In the genomic region with DNA sequence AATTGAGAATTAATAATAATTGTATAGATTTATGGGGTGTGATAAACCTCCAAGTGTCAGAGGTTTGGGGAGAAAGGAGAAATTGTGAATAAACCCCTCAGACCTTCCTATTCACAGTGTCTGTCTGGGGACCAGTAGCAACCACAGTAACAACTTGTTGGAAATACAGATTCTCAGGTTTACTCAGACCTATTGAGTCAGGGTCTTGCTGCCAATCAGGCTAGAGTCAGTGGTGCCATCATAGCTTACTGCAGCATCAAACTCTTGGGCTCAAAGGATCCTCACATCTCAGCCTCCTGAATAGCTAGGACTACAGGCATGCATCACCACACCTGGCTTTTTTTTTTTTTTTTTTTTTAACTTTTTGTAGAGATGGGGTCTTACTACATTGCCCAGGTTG, we compare ENCODE assay signal across 25 cellular contexts. TPM values are rescaled to one million over a fixed set of nuclear protein-coding genes. Genes with fewer than 3 reads are reported as not detected.
DNase-seq lines count a peak whose midpoint lies in the region; ATAC-seq, FAIRE-seq and TF ChIP-seq lines count a peak whose summit lies in the region.
"Had no signal": no experiment of that assay in that cellular context is flagged by ENCODE, and none has a peak within 500 bp of the region (broad histone marks: within the 10 kb centered on the region; RNA-seq: fewer than 3 reads in every experiment).

No MANE protein-coding gene starts in this region.

- no peaks in the 10 kb centered on the region for H3K36me3 ChIP-seq in H1 (ENCODE audit: control insufficient read depth in 2 of 4, insufficient read depth in 4 of 4, low read length in 3 of 4)
- H3K36me3 ChIP-seq: BE2C, HAP-1 had no signal

- H3K23me2 ChIP-seq in H1 (ENCODE audit: low read depth, low read length) = no peaks in the 10 kb centered on the region

- peaks cover 0 to 4% (median 3%) of the 10 kb centered on the region in 4 experiments; a peak in 2 of 7 replicates for H3K4me1 ChIP-seq in H1 (replicated peaks in 1 of 4; ENCODE audit: control insufficient read depth in 3 of 4, insufficient read depth in 4 of 4, low read length in 3 of 4)
- H3K4me1 ChIP-seq: BE2C had no signal

- FAIRE-seq in H1 (lab: Jason Lieb, UNC) = no peak
- FAIRE-seq: A204.1, GM12878 had no signal

- no peak overlapping the region for H3K4me3 Mint-ChIP-seq in activated CD8-positive, alpha-beta T cell treated with anti-CD3 and anti-CD28 coated beads for 36 hours
- no peak overlapping the region for H3K4me3 Mint-ChIP-seq in activated CD8-positive, alpha-beta T cell treated with anti-CD3 and anti-CD28 coated beads, Interleukin-2, amount 10 ng/mL, durations not matched to agents 7 days and 5 days
- no peak overlapping the region for H3K4me3 Mint-ChIP-seq in activated naive CD8-positive, alpha-beta T cell treated with anti-CD3 and anti-CD28 coated beads, Interleukin-2, amount 50 U/mL, for 24 hours
- no peak overlapping the region for H3K4me3 Mint-ChIP-seq in activated naive CD8-positive, alpha-beta T cell treated with anti-CD3 and anti-CD28 coated beads for 36 hours
- H3K4me3 Mint-ChIP-seq: CD4-positive, CD25-positive, alpha-beta regulatory T cell; CD8-positive, alpha-beta memory T cell; HFFc6 had no signal

- H3K27ac Mint-ChIP-seq in activated CD8-positive, alpha-beta T cell treated with anti-CD3 and anti-CD28 coated beads for 36 hours = no peak overlapping the region
- H3K27ac Mint-ChIP-seq in activated CD8-positive, alpha-beta T cell treated with anti-CD3 and anti-CD28 coated beads, Interleukin-2, amount 10 ng/mL, durations not matched to agents 7 days and 5 days = no peak overlapping the region
- no peak overlapping the region for H3K27ac Mint-ChIP-seq in activated naive CD8-positive, alpha-beta T cell treated with anti-CD3 and anti-CD28 coated beads, Interleukin-2, amount 50 U/mL, for 24 hours
- H3K27ac Mint-ChIP-seq in activated naive CD8-positive, alpha-beta T cell treated with anti-CD3 and anti-CD28 coated beads for 36 hours = no peak overlapping the region
- H3K27ac Mint-ChIP-seq: CD4-positive, CD25-positive, alpha-beta regulatory T cell; HFFc6 had no signal

- H3K36me3 Mint-ChIP-seq in activated CD8-positive, alpha-beta T cell treated with anti-CD3 and anti-CD28 coated beads for 36 hours (ENCODE audit: low read depth) = no peaks in the 10 kb centered on the region
- no peaks in the 10 kb centered on the region for H3K36me3 Mint-ChIP-seq in activated CD8-positive, alpha-beta T cell treated with anti-CD3 and anti-CD28 coated beads, Interleukin-2, amount 10 ng/mL, durations not matched to agents 7 days and 5 days (ENCODE audit: low read depth)
- no peaks in the 10 kb centered on the region for H3K36me3 Mint-ChIP-seq in activated naive CD8-positive, alpha-beta T cell treated with anti-CD3 and anti-CD28 coated beads, Interleukin-2, amount 50 U/mL, for 24 hours (ENCODE audit: low read depth)
- H3K36me3 Mint-ChIP-seq in activated naive CD8-positive, alpha-beta T cell treated with anti-CD3 and anti-CD28 coated beads for 36 hours = no peaks in the 10 kb centered on the region
- H3K36me3 Mint-ChIP-seq: CD4-positive, CD25-positive, alpha-beta regulatory T cell; CD8-positive, alpha-beta memory T cell had no signal

- peak; percentile 43 for ATAC-seq in activated CD8-positive, alpha-beta T cell treated with anti-CD3 and anti-CD28 coated beads for 36 hours
- no peak for ATAC-seq in activated CD8-positive, alpha-beta T cell treated with anti-CD3 and anti-CD28 coated beads, Interleukin-2, amount 10 ng/mL, durations not matched to agents 7 days and 5 days
- ATAC-seq in activated naive CD8-positive, alpha-beta T cell treated with anti-CD3 and anti-CD28 coated beads, Interleukin-2, amount 50 U/mL, for 24 hours = peak; percentile 72
- ATAC-seq: GM12878 had no signal

- no peak overlapping the region for H3K4ac ChIP-seq in H1 (replicated peaks; ENCODE audit: insufficient read length, low read depth, low read length)

- H3K23ac ChIP-seq in H1 (ENCODE audit: insufficient read length) = no peak overlapping the region

- no peak overlapping the region for H2BK120ac ChIP-seq in H1 (replicated peaks; ENCODE audit: low read depth, low read length)

- H3K79me1 ChIP-seq in H1 (ENCODE audit: low read depth, low read length) = no peaks in the 10 kb centered on the region

- no peak overlapping the region for H3K4me2 ChIP-seq in H1 (ENCODE audit: insufficient read depth in 1 of 2, low read depth in 2 of 2, low read length in 2 of 2)

- no peak overlapping the region for H4K8ac ChIP-seq in H1 (ENCODE audit: extremely low read depth, insufficient read depth, low read length)

- H3K9ac ChIP-seq in H1 (replicated peaks in 1 of 4; ENCODE audit: extremely low read depth in 1 of 4, low read depth in 3 of 4, low read length in 3 of 4) = no peak overlapping the region

- H3K27me3 Mint-ChIP-seq in activated CD8-positive, alpha-beta T cell treated with anti-CD3 and anti-CD28 coated beads for 36 hours = peaks cover 12% of the 10 kb centered on the region
- peaks cover 23% of the 10 kb centered on the region for H3K27me3 Mint-ChIP-seq in activated CD8-positive, alpha-beta T cell treated with anti-CD3 and anti-CD28 coated beads, Interleukin-2, amount 10 ng/mL, durations not matched to agents 7 days and 5 days (ENCODE audit: low read depth)
- H3K27me3 Mint-ChIP-seq in activated naive CD8-positive, alpha-beta T cell treated with anti-CD3 and anti-CD28 coated beads, Interleukin-2, amount 50 U/mL, for 24 hours = peaks cover 15% of the 10 kb centered on the region
- peaks cover 26% of the 10 kb centered on the region for H3K27me3 Mint-ChIP-seq in activated naive CD8-positive, alpha-beta T cell treated with anti-CD3 and anti-CD28 coated beads for 36 hours

- H3K9me3 Mint-ChIP-seq in activated CD8-positive, alpha-beta T cell treated with anti-CD3 and anti-CD28 coated beads for 36 hours = no peaks in the 10 kb centered on the region
- H3K9me3 Mint-ChIP-seq in activated CD8-positive, alpha-beta T cell treated with anti-CD3 and anti-CD28 coated beads, Interleukin-2, amount 10 ng/mL, durations not matched to agents 7 days and 5 days (ENCODE audit: insufficient read depth) = no peaks in the 10 kb centered on the region
- no peaks in the 10 kb centered on the region for H3K9me3 Mint-ChIP-seq in activated naive CD8-positive, alpha-beta T cell treated with anti-CD3 and anti-CD28 coated beads, Interleukin-2, amount 50 U/mL, for 24 hours
- H3K9me3 Mint-ChIP-seq in activated naive CD8-positive, alpha-beta T cell treated with anti-CD3 and anti-CD28 coated beads for 36 hours = no peaks in the 10 kb centered on the region
- H3K9me3 Mint-ChIP-seq: CD4-positive, CD25-positive, alpha-beta regulatory T cell; CD8-positive, alpha-beta memory T cell; HFFc6 had no signal

- H3K56ac ChIP-seq in H1 (replicated peaks; ENCODE audit: insufficient read length, low read depth, low read length) = no peak overlapping the region

- no peak overlapping the region for H2BK20ac ChIP-seq in H1 (ENCODE audit: low read length)

- H3K79me2 ChIP-seq in H1 (ENCODE audit: control insufficient read depth in 1 of 2, insufficient read depth in 2 of 2, low read length in 2 of 2) = no peaks in the 10 kb centered on the region

- TF ChIP-seq RAD21 in H1 (IDR thresholded peaks at IDR 0.05 in 1 of 2, conservative IDR thresholded peaks at IDR 0.05 in 1 of 2; ENCODE audit: low read depth in 2 of 2, low read length in 2 of 2) = no peak

- POLR2A ChIA-PET in activated CD8-positive, alpha-beta T cell treated with anti-CD3 and anti-CD28 coated beads for 36 hours (lab: Charles Lee) = interaction anchor here (1.0 to 2.3 kb wide), 5 partner anchors 8 to 94 kb away, joined by 3 to 7 read pairs (median 4); no protein-coding TSS in a partner anchor
- POLR2A ChIA-PET in activated CD8-positive, alpha-beta T cell treated with anti-CD3 and anti-CD28 coated beads, Interleukin-2, amount 10 ng/mL, durations not matched to agents 7 days and 5 days (lab: Charles Lee) = no interaction called here
- POLR2A ChIA-PET in H1 (lab: Charles Lee; ENCODE audit: partially characterized antibody) = interaction anchor here (1.1 to 57.8 kb wide), 3 partner anchors 21 to 83 kb away, joined by 3 to 2104 read pairs (median 1185); a partner anchor contains a TSS

- H4K20me1 ChIP-seq in H1 (replicated peaks in 1 of 2; ENCODE audit: control insufficient read depth in 1 of 2, insufficient read depth in 2 of 2, low read length in 2 of 2) = no peaks in the 10 kb centered on the region

- peak overlapping the region; percentile 13; the same call in 1 of the 2 replicates for H2BK12ac ChIP-seq in H1 (ENCODE audit: low read depth, low read length)

- no peak overlapping the region for H2AK5ac ChIP-seq in H1 (ENCODE audit: low read depth, low read length)

- H4K5ac ChIP-seq in H1 (ENCODE audit: insufficient read length, low read depth, low read length) = no peak overlapping the region

- no peaks in the 10 kb centered on the region for H3K27me3 ChIP-seq in H1 (replicated peaks in 1 of 4; ENCODE audit: control insufficient read depth in 3 of 4, extremely low read depth in 1 of 4, insufficient read depth in 3 of 4, low read length in 3 of 4)
- H3K27me3 ChIP-seq: BE2C had no signal

- H3K27ac ChIP-seq in H1 (ENCODE audit: low read depth, low read length) = no peak overlapping the region
- H3K27ac ChIP-seq: HL-60 had no signal

- CTCF ChIA-PET in activated CD8-positive, alpha-beta T cell treated with anti-CD3 and anti-CD28 coated beads for 36 hours (lab: Charles Lee) = interaction anchor here (1.0 to 2.6 kb wide), 4 partner anchors 9 to 138 kb away, joined by 3 to 9 read pairs (median 4); no protein-coding TSS in a partner anchor
- CTCF ChIA-PET in activated CD8-positive, alpha-beta T cell treated with anti-CD3 and anti-CD28 coated beads, Interleukin-2, amount 10 ng/mL, durations not matched to agents 7 days and 5 days (lab: Charles Lee) = interaction anchor here (1.1 to 4.0 kb wide), 2 partner anchors 8 to 126 kb away, joined by 4 to 26 read pairs; no protein-coding TSS in a partner anchor
- CTCF ChIA-PET in H1 (lab: Charles Lee; ENCODE audit: partially characterized antibody) = interaction anchor here (1.3 to 3.4 kb wide), 2 partner anchors 9 to 26 kb away, joined by 6 to 25 read pairs; no protein-coding TSS in a partner anchor

- no peak overlapping the region for H4K91ac ChIP-seq in H1 (replicated peaks; ENCODE audit: insufficient read length, low read length)

- intact Hi-C loops in activated CD8-positive, alpha-beta T cell treated with anti-CD3 and anti-CD28 coated beads for 36 hours (cut with micrococcal nuclease) = no loop called here

- TF ChIP-seq EP300 in H1 (IDR thresholded peaks at IDR 0.05; ENCODE audit: borderline replicate concordance in 1 of 2, low read depth in 2 of 2, low read length in 2 of 2) = no peak

- no peak overlapping the region for H2BK15ac ChIP-seq in H1 (ENCODE audit: low read length)

- no peak overlapping the region for H3K14ac ChIP-seq in H1 (ENCODE audit: insufficient read length)

- H2BK5ac ChIP-seq in H1 (ENCODE audit: low read depth, low read length) = no peak overlapping the region

- no peak overlapping the region for H3K4me3 ChIP-seq in H1 (ENCODE audit: extremely low read depth in 1 of 4, insufficient read depth in 2 of 4, low read depth in 3 of 4, low read length in 4 of 4)
- H3K4me3 ChIP-seq: GM12878, HAP-1 had no signal

- no peak for TF ChIP-seq CTCF in activated CD8-positive, alpha-beta T cell treated with anti-CD3 and anti-CD28 coated beads for 36 hours (IDR thresholded peaks at IDR 0.05)
- TF ChIP-seq CTCF in H1 (IDR thresholded peaks at IDR 0.05; ENCODE audit: control extremely low read depth in 1 of 3, insufficient read depth in 1 of 3, low read depth in 1 of 3, low read length in 3 of 3) = no peak

- no peak for TF ChIP-seq POLR2A in H1 (IDR thresholded peaks at IDR 0.05; ENCODE audit: control extremely low read depth in 1 of 2, low read depth in 2 of 2, low read length in 2 of 2)

- no peak for DNase-seq in activated CD8-positive, alpha-beta T cell treated with anti-CD3 and anti-CD28 coated beads for 36 hours
- no peak for DNase-seq in activated CD8-positive, alpha-beta T cell treated with anti-CD3 and anti-CD28 coated beads, Interleukin-2, amount 10 ng/mL, durations not matched to agents 7 days and 5 days
- DNase-seq in activated naive CD8-positive, alpha-beta T cell treated with anti-CD3 and anti-CD28 coated beads, Interleukin-2, amount 50 U/mL, for 24 hours = no peak
- no peak for DNase-seq in activated naive CD8-positive, alpha-beta T cell treated with anti-CD3 and anti-CD28 coated beads for 36 hours
- no peak for DNase-seq in H1 (ENCODE audit: low read depth in 1 of 2, low spot score in 2 of 2)
- no peak for DNase-seq in stimulated activated CD4-positive, alpha-beta T cell treated with anti-CD3 and anti-CD28 coated beads, Interleukin-2, amount 100 ng/mL, for 48 hours
- DNase-seq in GM19240 (ENCODE audit: insufficient read length, low spot score) = no peak
- DNase-seq: ACHN; BE2C; C1 segment of cervical spinal cord; CD4-positive, CD25-positive, alpha-beta regulatory T cell; CD8-positive, alpha-beta memory T cell; COR-L47; DMS 273 treated with DMSO at 0.1 percent for 48 hours; DMS53; DND-41; EL; HFFc6 had no signal

- peaks cover 14% of the 10 kb centered on the region for H3K4me1 Mint-ChIP-seq in activated CD8-positive, alpha-beta T cell treated with anti-CD3 and anti-CD28 coated beads for 36 hours (ENCODE audit: low read depth)
- peaks cover 8% of the 10 kb centered on the region for H3K4me1 Mint-ChIP-seq in activated CD8-positive, alpha-beta T cell treated with anti-CD3 and anti-CD28 coated beads, Interleukin-2, amount 10 ng/mL, durations not matched to agents 7 days and 5 days (ENCODE audit: low read depth)
- peaks cover 8% of the 10 kb centered on the region for H3K4me1 Mint-ChIP-seq in activated naive CD8-positive, alpha-beta T cell treated with anti-CD3 and anti-CD28 coated beads, Interleukin-2, amount 50 U/mL, for 24 hours
- H3K4me1 Mint-ChIP-seq in activated naive CD8-positive, alpha-beta T cell treated with anti-CD3 and anti-CD28 coated beads for 36 hours = peaks cover 14% of the 10 kb centered on the region

- H3K9me3 ChIP-seq in H1 (ENCODE audit: insufficient read depth in 2 of 2, low read depth in 1 of 2, low read length in 1 of 2) = no peaks in the 10 kb centered on the region
- H3K9me3 ChIP-seq: BE2C, HAP-1 had no signal

- no peak overlapping the region for H2AFZ ChIP-seq in H1 (ENCODE audit: low read length)

- no peak overlapping the region for H3K18ac ChIP-seq in H1 (ENCODE audit: extremely low read depth, low read length)

RNA-seq across cellular contexts. Expression of a gene that starts 17.3 kb away (rescaled TPM):
- total RNA-seq in activated CD8-positive, alpha-beta T cell treated with anti-CD3 and anti-CD28 coated beads for 36 hours = 100 to 1,000 TPM; 299 to 315 TPM
- 100 to 1,000 TPM; 190 to 202 TPM for total RNA-seq in activated CD8-positive, alpha-beta T cell treated with anti-CD3 and anti-CD28 coated beads, Interleukin-2, amount 10 ng/mL, durations not matched to agents 7 days and 5 days
- total RNA-seq in activated naive CD8-positive, alpha-beta T cell treated with anti-CD3 and anti-CD28 coated beads for 36 hours = 100 to 1,000 TPM; 408 to 428 TPM
- total RNA-seq in H1 (2021; fragmentation: NEBNext Ultra II Directional; extraction: Animal tissue kit (Norgen Biotek cat#: 25700)) = 393 and 410 TPM in 2 replicates
- polyA plus RNA-seq in H1 (2011; rRNA removed) = 435 and 574 TPM in 2 replicates
- 408 TPM for polyA plus RNA-seq in H1 (2011; cell fraction: cytosol; rRNA removed)
- 721 TPM for polyA plus RNA-seq in H1 (2011; cell fraction: nucleus; rRNA removed)
- 317 to 394 TPM (median 319 TPM) in 4 replicates for polyA plus RNA-seq in H1 (2012, experiment 1 of 2)
- polyA plus RNA-seq in H1 (2012, experiment 2 of 2) = 437 TPM
- polyA plus RNA-seq in H1 (2013, experiment 1 of 2) = 405 TPM
- polyA plus RNA-seq in H1 (2013, experiment 2 of 2) = 379 TPM
- 281 and 291 TPM in 2 replicates for polyA minus RNA-seq in H1 (2011; rRNA and poly(A)+ RNA removed)
- 357 TPM for polyA minus RNA-seq in H1 (2011; cell fraction: cytosol; rRNA and poly(A)+ RNA removed)
- polyA minus RNA-seq in H1 (2011; cell fraction: nucleus; rRNA and poly(A)+ RNA removed) = 226 TPM

RNA-seq across cellular contexts. Expression of a gene that starts 23.1 kb away (rescaled TPM):
- not detected for total RNA-seq in activated CD8-positive, alpha-beta T cell treated with anti-CD3 and anti-CD28 coated beads for 36 hours
- total RNA-seq in activated CD8-positive, alpha-beta T cell treated with anti-CD3 and anti-CD28 coated beads, Interleukin-2, amount 10 ng/mL, durations not matched to agents 7 days and 5 days = not detected
- not detected for total RNA-seq in activated naive CD8-positive, alpha-beta T cell treated with anti-CD3 and anti-CD28 coated beads for 36 hours
- not detected in 2 replicates for total RNA-seq in H1 (2021; fragmentation: NEBNext Ultra II Directional; extraction: Animal tissue kit (Norgen Biotek cat#: 25700))
- polyA plus RNA-seq in H1 (2011; rRNA removed) = 0.05 and 0.08 TPM in 2 replicates
- polyA plus RNA-seq in H1 (2011; cell fraction: cytosol; rRNA removed) = 0.13 TPM
- not detected for polyA plus RNA-seq in H1 (2011; cell fraction: nucleus; rRNA removed)
- polyA plus RNA-seq in H1 (2012, experiment 1 of 2) = 0.21 to 0.51 TPM (median 0.33 TPM) in 4 replicates
- 0.16 TPM for polyA plus RNA-seq in H1 (2012, experiment 2 of 2)
- 0.08 TPM for polyA plus RNA-seq in H1 (2013, experiment 1 of 2)
- 0.11 TPM for polyA plus RNA-seq in H1 (2013, experiment 2 of 2)
- polyA minus RNA-seq in H1 (2011; rRNA and poly(A)+ RNA removed) = 0.44 TPM in 1 of 2 replicates, not detected in the other
- polyA minus RNA-seq in H1 (2011; cell fraction: cytosol; rRNA and poly(A)+ RNA removed) = not detected
- polyA minus RNA-seq in H1 (2011; cell fraction: nucleus; rRNA and poly(A)+ RNA removed) = 0.40 TPM
- total RNA-seq: CD4-positive, CD25-positive, alpha-beta regulatory T cell; CD8-positive, alpha-beta memory T cell; G401; GM12878; H4; HFFc6; HT1080 had no signal
- polyA plus RNA-seq: CD4-positive, CD25-positive, alpha-beta regulatory T cell; CD8-positive, alpha-beta memory T cell; GM12878 had no signal

RNA-seq across cellular contexts. Expression of a gene that starts 58.6 kb away (rescaled TPM):
- 10 to 100 TPM; 96.5 to 99.3 TPM for total RNA-seq in activated CD8-positive, alpha-beta T cell treated with anti-CD3 and anti-CD28 coated beads for 36 hours
- total RNA-seq in activated CD8-positive, alpha-beta T cell treated with anti-CD3 and anti-CD28 coated beads, Interleukin-2, amount 10 ng/mL, durations not matched to agents 7 days and 5 days = 10 to 100 TPM; 66.0 to 66.9 TPM
- 100 to 1,000 TPM; 139 to 141 TPM for total RNA-seq in activated naive CD8-positive, alpha-beta T cell treated with anti-CD3 and anti-CD28 coated beads for 36 hours
- total RNA-seq in H1 (2021; fragmentation: NEBNext Ultra II Directional; extraction: Animal tissue kit (Norgen Biotek cat#: 25700)) = 97.0 and 101 TPM in 2 replicates
- polyA plus RNA-seq in H1 (2011; rRNA removed) = 93.6 and 116 TPM in 2 replicates
- 135 TPM for polyA plus RNA-seq in H1 (2011; cell fraction: cytosol; rRNA removed)
- 190 TPM for polyA plus RNA-seq in H1 (2011; cell fraction: nucleus; rRNA removed)
- polyA plus RNA-seq in H1 (2012, experiment 1 of 2) = 95.4 to 119 TPM (median 109 TPM) in 4 replicates
- polyA plus RNA-seq in H1 (2012, experiment 2 of 2) = 101 TPM
- 67.2 TPM for polyA plus RNA-seq in H1 (2013, experiment 1 of 2)
- polyA plus RNA-seq in H1 (2013, experiment 2 of 2) = 61.7 TPM
- 66.3 and 69.1 TPM in 2 replicates for polyA minus RNA-seq in H1 (2011; rRNA and poly(A)+ RNA removed)
- 45.6 TPM for polyA minus RNA-seq in H1 (2011; cell fraction: cytosol; rRNA and poly(A)+ RNA removed)
- polyA minus RNA-seq in H1 (2011; cell fraction: nucleus; rRNA and poly(A)+ RNA removed) = 387 TPM
